In the genomic region with DNA sequence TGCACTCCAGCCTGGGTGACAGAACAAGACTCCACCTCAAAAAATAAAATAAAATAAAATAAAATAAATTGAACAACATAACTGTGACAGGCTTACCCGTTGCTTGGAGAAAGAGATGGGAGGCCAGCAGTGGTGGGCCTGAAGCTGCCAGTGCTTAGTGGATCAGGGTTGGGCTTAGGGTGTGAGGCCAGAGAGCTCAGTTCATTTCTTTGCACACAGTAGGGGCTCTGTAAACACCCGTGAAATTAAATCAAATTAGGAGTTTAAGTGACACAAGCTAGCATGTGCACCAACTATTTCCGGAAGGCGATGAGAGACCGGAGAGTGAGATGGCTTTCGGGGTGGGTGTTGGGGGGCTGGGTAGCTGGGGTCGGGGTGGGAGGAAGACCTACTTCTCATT, we compare ENCODE assay signal across 16 cellular contexts. TPM values are rescaled to one million over a fixed set of nuclear protein-coding genes. Genes with fewer than 3 reads are reported as not detected.
DNase-seq lines count a peak whose midpoint lies in the region; ATAC-seq, FAIRE-seq and TF ChIP-seq lines count a peak whose summit lies in the region.
"Had no signal": no experiment of that assay in that cellular context is flagged by ENCODE, and none has a peak within 500 bp of the region (broad histone marks: within the 10 kb centered on the region; RNA-seq: fewer than 3 reads in every experiment).

No MANE protein-coding gene starts in this region.

- DNase-seq in HepG2 (ENCODE audit: low spot score) (no peak), neural progenitor cell (ENCODE audit: low spot score) (no peak), BE2C (no peak), NCI-H82 treated with DMSO at 0.1 percent for 48 hours (lab: John Stamatoyannopoulos, UW; ENCODE audit: unreplicated experiment) (no peak)
- DNase-seq: CD4-positive, alpha-beta memory T cell; COR-L47; DMS79 treated with DMSO at 0.1 percent for 48 hours; GF-D8 had no signal

- H3K36me3 ChIP-seq in HepG2 (replicated peaks in 1 of 2; ENCODE audit: control insufficient read depth in 1 of 2, insufficient read depth in 2 of 2, low read length in 2 of 2) (no peaks in the 10 kb centered on the region), neural progenitor cell (no peaks in the 10 kb centered on the region), BE2C (no peaks in the 10 kb centered on the region)
- H3K36me3 ChIP-seq: BLaER1 had no signal

- peaks cover 10% of the 10 kb centered on the region for H3K27me3 Mint-ChIP-seq in neural progenitor cell (ENCODE audit: insufficient read depth, low read depth)

- H3K36me3 Mint-ChIP-seq in neural progenitor cell: no peaks in the 10 kb centered on the region
- H3K36me3 Mint-ChIP-seq: CD4-positive, alpha-beta memory T cell had no signal

- H3K4me2 ChIP-seq in HepG2 (ENCODE audit: low read depth, low read length) (no peak overlapping the region), neural progenitor cell (no peak overlapping the region)
- H3K4me2 ChIP-seq: BLaER1, GM23338 had no signal

- TF ChIP-seq EP300 in HepG2 (IDR thresholded peaks at IDR 0.05; ENCODE audit: low read depth in 2 of 2, low read length in 2 of 2) (no peak), HepG2 (CRISPR knock-in tag; IDR thresholded peaks at IDR 0.05; ENCODE audit: borderline replicate concordance) (no peak)

- intact Hi-C loops in HepG2 (cut with micrococcal nuclease; ENCODE audit: unreplicated experiment): loop anchor here (5.0 kb wide), 1 partner anchor 58 kb away; no protein-coding TSS in a partner anchor

- no peak overlapping the region for H3K4me3 ChIP-seq in HepG2 (replicated peaks in 1 of 3; ENCODE audit: insufficient read depth in 1 of 3, low read depth in 2 of 3, low read length in 3 of 3)
- H3K4me3 ChIP-seq in neural progenitor cell: no peak overlapping the region
- H3K4me3 ChIP-seq in BE2C (ENCODE audit: low read depth, low read length): no peak overlapping the region
- H3K4me3 ChIP-seq: BLaER1, GM23338 had no signal

- no peaks in the 10 kb centered on the region for H3F3A ChIP-seq in neural progenitor cell (ENCODE audit: low read depth)

- ATAC-seq in HepG2: no peak
- ATAC-seq in GM21367 (IDR thresholded peaks at IDR 0.05; ENCODE audit: unreplicated experiment): no peak

- in situ Hi-C loops in HepG2 (cut with HindIII; ENCODE audit: extremely low pct_ligation_motif_present, low pct_unique_long_range_greater_than_20kb): no loop called here

- H3K79me2 ChIP-seq in HepG2 (ENCODE audit: insufficient read depth, low read length) (no peaks in the 10 kb centered on the region), neural progenitor cell (ENCODE audit: low read depth) (no peaks in the 10 kb centered on the region)

- H3K9me3 ChIP-seq in HepG2 (ENCODE audit: low read length) (no peaks in the 10 kb centered on the region), neural progenitor cell (ENCODE audit: low read depth) (no peaks in the 10 kb centered on the region), BE2C (no peaks in the 10 kb centered on the region)
- H3K9me3 ChIP-seq: BLaER1 had no signal

- FAIRE-seq in HepG2 (lab: Jason Lieb, UNC): no peak
- FAIRE-seq: GM12891, GM18507 had no signal

- TF ChIP-seq RAD21 in HepG2 (CRISPR knock-in tag; IDR thresholded peaks at IDR 0.05): no peak

- H3K4me1 ChIP-seq in HepG2 (ENCODE audit: insufficient read depth, low read length) (peaks cover 79% of the 10 kb centered on the region), neural progenitor cell (no peaks in the 10 kb centered on the region), BE2C (no peaks in the 10 kb centered on the region)
- H3K4me1 ChIP-seq: BLaER1 had no signal

- no peaks in the 10 kb centered on the region for H3K9me3 Mint-ChIP-seq in neural progenitor cell
- H3K9me3 Mint-ChIP-seq: CD4-positive, alpha-beta memory T cell; GM23338; H9 had no signal

- H2AFZ ChIP-seq in HepG2 (ENCODE audit: low read length) (no peak overlapping the region), neural progenitor cell (replicated peaks) (no peak overlapping the region)
- H2AFZ ChIP-seq: GM23338 had no signal

- no peak for TF ChIP-seq POLR2A in HepG2 (IDR thresholded peaks at IDR 0.05; ENCODE audit: insufficient read depth in 1 of 2, low read depth in 2 of 2, low read length in 2 of 2)

- H3K4me3 Mint-ChIP-seq in neural progenitor cell: peak overlapping the region; percentile 58
- H3K4me3 Mint-ChIP-seq: CD4-positive, alpha-beta memory T cell; GM23338; H9 had no signal

- H3K9ac ChIP-seq in HepG2 (ENCODE audit: insufficient read depth, low read depth, low read length) (no peak overlapping the region), neural progenitor cell (no peak overlapping the region)
- H3K9ac ChIP-seq: BLaER1 had no signal

- CTCF ChIA-PET in HepG2 (lab: Yijun Ruan, JAX; ENCODE audit: low intra/inter-chr PET ratio, low total read pairs): interaction anchor here (0.6 to 0.7 kb wide), 2 partner anchors 37 to 63 kb away, joined by 3 to 4 read pairs; no protein-coding TSS in a partner anchor

- no peaks in the 10 kb centered on the region for H3K4me1 Mint-ChIP-seq in neural progenitor cell
- H3K4me1 Mint-ChIP-seq: CD4-positive, alpha-beta memory T cell; GM23338 had no signal

- BruUV-seq in HepG2 (replicated peaks; lab: Mats Ljungman, UMichigan): no TSS peak

- 72% methylated on average over 7 of the region's 7 CpGs for WGBS in HepG2 (ENCODE audit: low lambda C conversion rate)

- H3K27me3 ChIP-seq in HepG2 (ENCODE audit: control insufficient read depth in 1 of 2, insufficient read depth in 2 of 2, low read length in 2 of 2) (no peaks in the 10 kb centered on the region), neural progenitor cell (no peaks in the 10 kb centered on the region), BE2C (no peaks in the 10 kb centered on the region)
- H3K27me3 ChIP-seq: BLaER1 had no signal

- peak overlapping the region; percentile 50 for H3K27ac Mint-ChIP-seq in neural progenitor cell
- H3K27ac Mint-ChIP-seq: CD4-positive, alpha-beta memory T cell; GM23338 had no signal

- POLR2A ChIA-PET in HepG2 (lab: Yijun Ruan, JAX): interaction anchor here (0.8 to 4.4 kb wide), 8 partner anchors 12 to 148 kb away, joined by 3 to 18 read pairs (median 4); a partner anchor contains a TSS

- no peaks in the 10 kb centered on the region for H4K20me1 ChIP-seq in HepG2 (ENCODE audit: insufficient read depth, low read length)
- no peaks in the 10 kb centered on the region for H4K20me1 ChIP-seq in neural progenitor cell (ENCODE audit: low read depth)
- H4K20me1 ChIP-seq: BLaER1 had no signal

- H3K27ac ChIP-seq in 22Rv1 (peak overlapping the region; percentile 88), VCaP (peak overlapping the region; percentile 74), HepG2 (ENCODE audit: extremely low read length, insufficient read depth, low read length) (no peak overlapping the region), neural progenitor cell (no peak overlapping the region)
- H3K27ac ChIP-seq: BLaER1 had no signal

- no peak for TF ChIP-seq CTCF in 22Rv1 (IDR thresholded peaks at IDR 0.05)
- TF ChIP-seq CTCF in VCaP (conservative IDR thresholded peaks at IDR 0.05): no peak
- no peak for TF ChIP-seq CTCF in HepG2 (CRISPR knock-in tag; IDR thresholded peaks at IDR 0.05)
- TF ChIP-seq CTCF in neural progenitor cell (IDR thresholded peaks at IDR 0.05): no peak
- no peak for TF ChIP-seq CTCF in BE2C (IDR thresholded peaks at IDR 0.05; ENCODE audit: low read depth, low read length)

TF ChIP-seq in HepG2, 621 proteins besides CTCF, POLR2A, EP300 and RAD21:
- no peak for TF ChIP-seq ZNF619 (CRISPR knock-in tag; IDR thresholded peaks at IDR 0.05)
- no peak for TF ChIP-seq ZNF724P (CRISPR knock-in tag; IDR thresholded peaks at IDR 0.05; ENCODE audit: borderline replicate concordance)
- TF ChIP-seq ZKSCAN1 (IDR thresholded peaks at IDR 0.05; ENCODE audit: low read length): peak; percentile 74
TF ChIP-seq in HepG2: peak in this region for 1.

RNA-seq across cellular contexts. Expression of a gene that starts 25.8 kb away (rescaled TPM):
- total RNA-seq in HepG2 (2016; rRNA removed; fragmentation: Illumina TruSeq; extraction: Trizol) (18.8 and 25.0 TPM in 2 replicates), neural progenitor cell (ENCODE audit: low replicate concordance) (7.8 and 9.8 TPM in 2 replicates)
- total RNA-seq in HepG2 (2016; cell fraction: cytosol; rRNA removed; fragmentation: Illumina TruSeq; extraction: Trizol; ENCODE audit: low read depth): 5.5 and 6.4 TPM in 2 replicates
- 18.9 and 20.5 TPM in 2 replicates for total RNA-seq in HepG2 (2016; cell fraction: insoluble cytoplasmic fraction; rRNA removed; fragmentation: Illumina TruSeq; extraction: Trizol)
- 9.4 and 11.1 TPM in 2 replicates for total RNA-seq in HepG2 (2016; cell fraction: membrane; rRNA removed; fragmentation: Illumina TruSeq; extraction: Trizol)
- total RNA-seq in HepG2 (2016; cell fraction: nucleus; rRNA removed; fragmentation: Illumina TruSeq; extraction: Trizol): 12.8 and 13.9 TPM in 2 replicates
- polyA plus RNA-seq in HepG2 (2011; rRNA removed): 4.3 and 6.5 TPM in 2 replicates
- 2.9 and 4.0 TPM in 2 replicates for polyA plus RNA-seq in HepG2 (2011; cell fraction: cytosol; rRNA removed)
- 7.3 and 9.9 TPM in 2 replicates for polyA plus RNA-seq in HepG2 (2011; cell fraction: nucleus; rRNA removed)
- 6.4 and 9.2 TPM in 2 replicates for polyA plus RNA-seq in HepG2 (2012)
- polyA plus RNA-seq in HepG2 (2016; cell fraction: cytosol; fragmentation: Illumina TruSeq; extraction: Trizol; ENCODE audit: low read depth): 0.79 and 1.3 TPM in 2 replicates
- polyA plus RNA-seq in HepG2 (2016; cell fraction: insoluble cytoplasmic fraction; fragmentation: Illumina TruSeq; extraction: Trizol; ENCODE audit: low read depth): 16.0 and 18.5 TPM in 2 replicates
- 3.7 and 4.2 TPM in 2 replicates for polyA plus RNA-seq in HepG2 (2016; cell fraction: membrane; fragmentation: Illumina TruSeq; extraction: Trizol; ENCODE audit: low read depth)
- 19.0 and 22.5 TPM in 2 replicates for polyA plus RNA-seq in HepG2 (2016; cell fraction: nucleus; fragmentation: Illumina TruSeq; extraction: Trizol; ENCODE audit: insufficient read depth, low read depth)
- polyA minus RNA-seq in HepG2 (2011; rRNA and poly(A)+ RNA removed; ENCODE audit: low replicate concordance): 13.1 and 21.0 TPM in 2 replicates
- polyA minus RNA-seq in HepG2 (2011; cell fraction: cytosol; rRNA and poly(A)+ RNA removed): 5.7 and 6.9 TPM in 2 replicates
- 6.1 and 6.7 TPM in 2 replicates for polyA minus RNA-seq in HepG2 (2011; cell fraction: nucleus; rRNA and poly(A)+ RNA removed)
- 7.3 TPM for polyA plus RNA-seq in BE2C (2012; ENCODE audit: insufficient read depth, insufficient read length, low read depth)

Comparison
In these comparisons a context has a peak if more than half of its experiments do, and no peak if none do; other contexts are left out.
1. H3K27ac ChIP-seq: peak in 22Rv1 (single experiment) and VCaP (single experiment); none in HepG2 (single experiment) and neural progenitor cell (single experiment).